In the genomic region with DNA sequence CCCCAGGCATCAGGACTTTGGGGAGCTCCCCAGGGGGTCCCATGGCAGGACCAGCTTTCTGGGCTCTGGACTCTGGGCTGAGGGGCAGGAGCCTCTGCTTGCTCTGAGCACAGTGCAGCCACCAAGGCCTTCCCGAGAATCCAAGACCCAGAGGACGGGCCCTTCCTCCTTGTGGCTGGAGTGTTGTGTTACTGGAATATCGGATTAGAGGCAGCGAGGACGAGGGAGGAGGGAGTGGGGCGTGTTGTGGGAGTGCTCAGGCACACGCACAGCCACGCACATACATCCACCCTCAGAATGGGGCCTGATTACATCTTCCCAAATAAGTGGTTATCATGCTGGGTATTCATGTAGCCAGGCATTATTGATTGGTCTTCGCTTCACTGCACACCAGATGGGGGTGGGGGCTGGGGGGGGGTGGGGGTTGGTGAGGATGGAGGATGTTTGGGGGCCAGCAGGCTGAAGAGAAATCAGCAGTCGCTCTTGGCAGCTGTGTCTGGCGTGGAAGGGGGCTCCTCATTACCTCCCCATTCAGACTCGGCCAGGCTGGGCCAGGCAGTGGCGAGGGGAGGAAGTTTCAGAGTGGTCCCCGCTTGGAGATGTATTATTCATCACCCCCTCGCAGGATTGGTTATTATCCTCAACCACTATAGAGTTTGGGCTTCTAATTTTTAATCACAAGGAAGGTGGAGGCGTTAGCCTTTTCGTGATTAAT, we compare ENCODE assay signal across 2 cellular contexts.
TF ChIP-seq lines count a peak whose summit lies in the region.

No MANE protein-coding gene starts in this region.

TF ChIP-seq in SK-N-SH, 30 proteins besides CTCF, POLR2A, EP300 and RAD21:
- no peak for TF ChIP-seq FOXM1 (IDR thresholded peaks at IDR 0.05; ENCODE audit: low read depth)
- TF ChIP-seq TCF12 (IDR thresholded peaks at IDR 0.05): no peak
- TF ChIP-seq RXRA (IDR thresholded peaks at IDR 0.05; ENCODE audit: borderline replicate concordance, low read depth): no peak
- no peak for TF ChIP-seq RCOR1 (IDR thresholded peaks at IDR 0.05; ENCODE audit: low read length)
- peak; percentile 30; the same call in 1 of the 2 replicates for TF ChIP-seq GATA2 (CRISPR knock-in tag; IDR thresholded peaks at IDR 0.05)

TF ChIP-seq in SK-N-SH treated with all-trans-retinoic acid at 6 μM for 48 hours, 23 proteins besides CTCF, POLR2A, EP300 and RAD21:
- TF ChIP-seq, protein P1, sequence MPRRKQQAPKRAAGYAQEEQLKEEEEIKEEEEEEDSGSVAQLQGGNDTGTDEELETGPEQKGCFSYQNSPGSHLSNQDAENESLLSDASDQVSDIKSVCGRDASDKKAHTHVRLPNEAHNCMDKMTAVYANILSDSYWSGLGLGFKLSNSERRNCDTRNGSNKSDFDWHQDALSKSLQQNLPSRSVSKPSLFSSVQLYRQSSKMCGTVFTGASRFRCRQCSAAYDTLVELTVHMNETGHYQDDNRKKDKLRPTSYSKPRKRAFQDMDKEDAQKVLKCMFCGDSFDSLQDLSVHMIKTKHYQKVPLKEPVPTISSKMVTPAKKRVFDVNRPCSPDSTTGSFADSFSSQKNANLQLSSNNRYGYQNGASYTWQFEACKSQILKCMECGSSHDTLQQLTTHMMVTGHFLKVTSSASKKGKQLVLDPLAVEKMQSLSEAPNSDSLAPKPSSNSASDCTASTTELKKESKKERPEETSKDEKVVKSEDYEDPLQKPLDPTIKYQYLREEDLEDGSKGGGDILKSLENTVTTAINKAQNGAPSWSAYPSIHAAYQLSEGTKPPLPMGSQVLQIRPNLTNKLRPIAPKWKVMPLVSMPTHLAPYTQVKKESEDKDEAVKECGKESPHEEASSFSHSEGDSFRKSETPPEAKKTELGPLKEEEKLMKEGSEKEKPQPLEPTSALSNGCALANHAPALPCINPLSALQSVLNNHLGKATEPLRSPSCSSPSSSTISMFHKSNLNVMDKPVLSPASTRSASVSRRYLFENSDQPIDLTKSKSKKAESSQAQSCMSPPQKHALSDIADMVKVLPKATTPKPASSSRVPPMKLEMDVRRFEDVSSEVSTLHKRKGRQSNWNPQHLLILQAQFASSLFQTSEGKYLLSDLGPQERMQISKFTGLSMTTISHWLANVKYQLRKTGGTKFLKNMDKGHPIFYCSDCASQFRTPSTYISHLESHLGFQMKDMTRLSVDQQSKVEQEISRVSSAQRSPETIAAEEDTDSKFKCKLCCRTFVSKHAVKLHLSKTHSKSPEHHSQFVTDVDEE (CRISPR knock-in tag; IDR thresholded peaks at IDR 0.05): no peak
- no peak for TF ChIP-seq PPARA (CRISPR knock-in tag; IDR thresholded peaks at IDR 0.05; ENCODE audit: borderline replicate concordance)
- TF ChIP-seq ZNF565 (CRISPR knock-in tag; conservative IDR thresholded peaks at IDR 0.05; ENCODE audit: low read depth): no peak
- no peak for TF ChIP-seq CSDC2 (CRISPR knock-in tag; IDR thresholded peaks at IDR 0.05)
- no peak for TF ChIP-seq GLIS3 (CRISPR knock-in tag; IDR thresholded peaks at IDR 0.05)
- no peak for TF ChIP-seq RARB (CRISPR knock-in tag; IDR thresholded peaks at IDR 0.05)
- no peak for TF ChIP-seq BACH2 (CRISPR knock-in tag; IDR thresholded peaks at IDR 0.05; ENCODE audit: borderline replicate concordance)
- TF ChIP-seq, protein P2, sequence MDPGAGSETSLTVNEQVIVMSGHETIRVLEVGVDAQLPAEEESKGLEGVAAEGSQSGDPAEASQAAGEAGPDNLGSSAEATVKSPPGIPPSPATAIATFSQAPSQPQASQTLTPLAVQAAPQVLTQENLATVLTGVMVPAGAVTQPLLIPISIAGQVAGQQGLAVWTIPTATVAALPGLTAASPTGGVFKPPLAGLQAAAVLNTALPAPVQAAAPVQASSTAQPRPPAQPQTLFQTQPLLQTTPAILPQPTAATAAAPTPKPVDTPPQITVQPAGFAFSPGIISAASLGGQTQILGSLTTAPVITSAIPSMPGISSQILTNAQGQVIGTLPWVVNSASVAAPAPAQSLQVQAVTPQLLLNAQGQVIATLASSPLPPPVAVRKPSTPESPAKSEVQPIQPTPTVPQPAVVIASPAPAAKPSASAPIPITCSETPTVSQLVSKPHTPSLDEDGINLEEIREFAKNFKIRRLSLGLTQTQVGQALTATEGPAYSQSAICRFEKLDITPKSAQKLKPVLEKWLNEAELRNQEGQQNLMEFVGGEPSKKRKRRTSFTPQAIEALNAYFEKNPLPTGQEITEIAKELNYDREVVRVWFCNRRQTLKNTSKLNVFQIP (CRISPR knock-in tag; IDR thresholded peaks at IDR 0.05; ENCODE audit: borderline replicate concordance, low read depth): no peak
- TF ChIP-seq ZFP30 (CRISPR knock-in tag; IDR thresholded peaks at IDR 0.05): no peak
- TF ChIP-seq SNAI2 (CRISPR knock-in tag; IDR thresholded peaks at IDR 0.05): no peak
- no peak for TF ChIP-seq CREB5 (CRISPR knock-in tag; IDR thresholded peaks at IDR 0.05; ENCODE audit: low read depth)
- no peak for TF ChIP-seq ZNF70 (CRISPR knock-in tag; IDR thresholded peaks at IDR 0.05)
- TF ChIP-seq ZC3H10 (CRISPR knock-in tag; IDR thresholded peaks at IDR 0.05): no peak
